ENCODE assay signal across 1 cellular context in genomic region chr4:77692847-77693432, GRCh38.
TF ChIP-seq lines count a peak whose summit lies in the region.

No MANE protein-coding gene starts in this region.

TF ChIP-seq in HepG2, 621 proteins besides CTCF, POLR2A, EP300 and RAD21 (continued from another document):
- TF ChIP-seq ZNF362 (CRISPR knock-in tag; IDR thresholded peaks at IDR 0.05; ENCODE audit: borderline replicate concordance), result no peak
- TF ChIP-seq, protein P1, sequence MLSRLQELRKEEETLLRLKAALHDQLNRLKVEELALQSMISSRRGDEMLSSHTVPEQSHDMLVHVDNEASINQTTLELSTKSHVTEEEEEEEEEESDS (CRISPR knock-in tag; IDR thresholded peaks at IDR 0.05; ENCODE audit: borderline replicate concordance), result no peak
- peak in 1 of 2 experiments; percentile 37; a peak in 1 of 4 replicates for TF ChIP-seq MAFK (conservative IDR thresholded peaks at IDR 0.05 in 1 of 2, IDR thresholded peaks at IDR 0.05 in 1 of 2; ENCODE audit: low read length in 2 of 2)
- no peak for TF ChIP-seq MLLT10 (CRISPR knock-in tag; IDR thresholded peaks at IDR 0.05)
